ENCODE assay signal across 22 cellular contexts in the genomic region with DNA sequence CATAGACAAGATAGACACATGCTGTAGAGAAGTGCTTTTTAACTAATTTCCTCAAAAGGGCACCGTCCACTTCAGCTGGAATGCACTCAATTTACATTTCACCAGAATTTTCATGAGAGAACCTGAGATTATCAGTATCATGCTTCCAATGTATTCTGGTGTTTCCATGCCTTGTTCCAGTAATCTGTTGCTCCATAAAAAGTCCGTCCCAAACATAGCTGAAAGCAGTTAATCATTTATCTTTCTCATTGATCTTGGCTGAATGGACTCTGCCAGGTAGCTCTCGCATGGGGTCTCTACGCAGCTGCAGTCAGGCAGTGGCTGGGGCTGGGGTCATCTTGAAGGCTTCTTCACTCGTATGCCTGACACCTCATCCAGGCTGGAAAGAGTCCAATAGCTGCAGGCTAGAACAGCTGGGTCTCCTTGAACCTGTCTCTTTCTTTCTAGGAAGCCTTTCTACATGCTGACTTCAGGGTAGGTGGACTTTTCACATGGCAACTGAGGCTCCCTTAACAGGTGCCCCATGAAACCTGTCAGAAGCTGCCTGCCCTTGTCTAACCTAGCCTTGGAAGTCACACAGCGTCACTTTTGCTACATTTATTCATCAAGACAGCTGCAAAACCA. TPM values are rescaled to one million over a fixed set of nuclear protein-coding genes. Genes with fewer than 3 reads are reported as not detected.
"Had no signal": no experiment of that assay in that cellular context is flagged by ENCODE, and none has a peak within 500 bp of the region (broad histone marks: within the 10 kb centered on the region; RNA-seq: fewer than 3 reads in every experiment).

No MANE protein-coding gene starts in this region.

- H3K36me3 ChIP-seq: colonic mucosa, neutrophil, tibial nerve had no signal

- H3K4me3 Mint-ChIP-seq: endodermal cell; naive thymus-derived CD4-positive, alpha-beta T cell; nephron progenitor cell; stimulated activated effector memory CD8-positive, alpha-beta T cell treated with anti-CD3 and anti-CD28 coated beads, Interleukin-12 subunit alpha, Interleukin-12 subunit beta, amount 100 ng/mL, for 72 hours had no signal

- H3K9me3 Mint-ChIP-seq: endodermal cell; naive thymus-derived CD4-positive, alpha-beta T cell; stimulated activated effector memory CD8-positive, alpha-beta T cell treated with anti-CD3 and anti-CD28 coated beads, Interleukin-12 subunit alpha, Interleukin-12 subunit beta, amount 100 ng/mL, for 72 hours had no signal

- H3K36me3 Mint-ChIP-seq: naive thymus-derived CD4-positive, alpha-beta T cell; stimulated activated effector memory CD8-positive, alpha-beta T cell treated with anti-CD3 and anti-CD28 coated beads, Interleukin-12 subunit alpha, Interleukin-12 subunit beta, amount 100 ng/mL, for 72 hours had no signal

- DNase-seq: colonic mucosa; dermis blood vessel endothelial cell; effector CD4-positive, alpha-beta T cell; endodermal cell; erythroblast; foreskin melanocyte; head of caudate nucleus; hippocampal formation; left colon; mammary epithelial cell; naive thymus-derived CD4-positive, alpha-beta T cell; nephron progenitor cell; right cardiac atrium; stimulated activated CD4-positive, alpha-beta T cell treated with anti-CD3 and anti-CD28 coated beads, Interleukin-2, amount 100 ng/mL, for 48 hours; stimulated activated CD8-positive, alpha-beta memory T cell treated with anti-CD3 and anti-CD28 coated beads, Interleukin-4, amount 100 ng/mL, for 48 hours; stimulated activated naive CD8-positive, alpha-beta T cell treated with anti-CD3 and anti-CD28 coated beads, Interleukin-15, Interleukin-2, amounts not matched to agents 100 U/mL and 50 U/mL, for 24 hours; testis had no signal

- H3K4me2 ChIP-seq: smooth muscle cell had no signal

- H3K4me1 Mint-ChIP-seq: endodermal cell; naive thymus-derived CD4-positive, alpha-beta T cell; stimulated activated effector memory CD8-positive, alpha-beta T cell treated with anti-CD3 and anti-CD28 coated beads, Interleukin-12 subunit alpha, Interleukin-12 subunit beta, amount 100 ng/mL, for 72 hours had no signal

- H3K9me3 ChIP-seq: colonic mucosa, neutrophil, testis, tibial nerve had no signal

- H3K27ac Mint-ChIP-seq: endodermal cell; naive thymus-derived CD4-positive, alpha-beta T cell; stimulated activated effector memory CD8-positive, alpha-beta T cell treated with anti-CD3 and anti-CD28 coated beads, Interleukin-12 subunit alpha, Interleukin-12 subunit beta, amount 100 ng/mL, for 72 hours had no signal

- H3K27me3 ChIP-seq: colonic mucosa, testis, tibial nerve had no signal

- H3K27ac ChIP-seq: colonic mucosa, neutrophil, testis had no signal

- H3K4me3 ChIP-seq: colonic mucosa, smooth muscle cell, testis, tibial nerve had no signal

- H3K4me1 ChIP-seq: colonic mucosa had no signal

- FAIRE-seq: endothelial cell of umbilical vein had no signal

- ATAC-seq: left colon; naive thymus-derived CD4-positive, alpha-beta T cell; right cardiac atrium; stimulated activated effector memory CD8-positive, alpha-beta T cell treated with anti-CD3 and anti-CD28 coated beads, Interleukin-12 subunit alpha, Interleukin-12 subunit beta, amount 100 ng/mL, for 72 hours; stimulated activated naive CD8-positive, alpha-beta T cell treated with anti-CD3 and anti-CD28 coated beads, Interleukin-15, Interleukin-2, amounts not matched to agents 100 U/mL and 50 U/mL, for 24 hours had no signal

RNA-seq across cellular contexts. Expression of a gene that starts 18.6 kb away (rescaled TPM):
- polyA plus RNA-seq: naive thymus-derived CD4-positive, alpha-beta T cell had no signal
